23 cellular contexts compared by ENCODE assay signal in genomic region chr18:26862084-26862483, GRCh38. TPM values are rescaled to one million over a fixed set of nuclear protein-coding genes. Genes with fewer than 3 reads are reported as not detected.
"Had no signal": no experiment of that assay in that cellular context is flagged by ENCODE, and none has a peak within 500 bp of the region (broad histone marks: within the 10 kb centered on the region; RNA-seq: fewer than 3 reads in every experiment).

No MANE protein-coding gene starts in this region.

- H3K9me3 Mint-ChIP-seq: activated CD4-positive, alpha-beta memory T cell treated with anti-CD3 and anti-CD28 coated beads for 36 hours; activated CD4-positive, alpha-beta T cell treated with anti-CD3 and anti-CD28 coated beads, Interleukin-2, amount 10 ng/mL, durations not matched to agents 24 days and 14 days; activated naive CD4-positive, alpha-beta T cell treated with anti-CD3 and anti-CD28 coated beads, Interleukin-2, amount 10 ng/mL, durations not matched to agents 7 days and 5 days; activated T-helper 2 cell treated with anti-CD3 and anti-CD28 coated beads, Interferon-gamma antibody, Interleukin-2, Interleukin-4, amounts not matched to agents 10 μg/mL and 5 μg/mL and 100 μg/mL, durations not matched to agents 14 hours and 24 hours and 36 hours; T-helper 1 cell treated with Interleukin-12 subunit alpha and Interleukin-12 subunit beta and Interleukin-4 antibody, amounts not matched to agents 30 μg/mL and 1 μg/mL, for 36 hours; WTC11 had no signal

- H3K4me3 Mint-ChIP-seq: activated CD4-positive, alpha-beta memory T cell treated with anti-CD3 and anti-CD28 coated beads for 36 hours; activated CD4-positive, alpha-beta T cell treated with anti-CD3 and anti-CD28 coated beads, Interleukin-2, amount 10 ng/mL, durations not matched to agents 24 days and 14 days; activated naive CD4-positive, alpha-beta T cell treated with anti-CD3 and anti-CD28 coated beads, Interleukin-2, amount 10 ng/mL, durations not matched to agents 7 days and 5 days; activated naive CD8-positive, alpha-beta T cell treated with anti-CD3 and anti-CD28 coated beads for 36 hours; T-helper 1 cell treated with Interleukin-12 subunit alpha and Interleukin-12 subunit beta and Interleukin-4 antibody, amounts not matched to agents 30 μg/mL and 1 μg/mL, for 36 hours had no signal

- H3K27ac Mint-ChIP-seq: activated CD4-positive, alpha-beta memory T cell treated with anti-CD3 and anti-CD28 coated beads for 36 hours; activated CD4-positive, alpha-beta T cell treated with anti-CD3 and anti-CD28 coated beads, Interleukin-2, amount 10 ng/mL, durations not matched to agents 24 days and 14 days; activated naive CD4-positive, alpha-beta T cell treated with anti-CD3 and anti-CD28 coated beads, Interleukin-2, amount 10 ng/mL, durations not matched to agents 7 days and 5 days; activated naive CD8-positive, alpha-beta T cell treated with anti-CD3 and anti-CD28 coated beads for 36 hours; activated T-helper 2 cell treated with anti-CD3 and anti-CD28 coated beads, Interferon-gamma antibody, Interleukin-2, Interleukin-4, amounts not matched to agents 10 μg/mL and 5 μg/mL and 100 μg/mL, durations not matched to agents 14 hours and 24 hours and 36 hours; T-helper 1 cell treated with Interleukin-12 subunit alpha and Interleukin-12 subunit beta and Interleukin-4 antibody, amounts not matched to agents 30 μg/mL and 1 μg/mL, for 36 hours; WTC11 had no signal

- H3K4me1 Mint-ChIP-seq: activated CD4-positive, alpha-beta T cell treated with anti-CD3 and anti-CD28 coated beads, Interleukin-2, amount 10 ng/mL, durations not matched to agents 24 days and 14 days; activated naive CD4-positive, alpha-beta T cell treated with anti-CD3 and anti-CD28 coated beads, Interleukin-2, amount 10 ng/mL, durations not matched to agents 7 days and 5 days; activated naive CD8-positive, alpha-beta T cell treated with anti-CD3 and anti-CD28 coated beads for 36 hours had no signal

- H3K36me3 Mint-ChIP-seq: activated CD4-positive, alpha-beta memory T cell treated with anti-CD3 and anti-CD28 coated beads for 36 hours; activated naive CD4-positive, alpha-beta T cell treated with anti-CD3 and anti-CD28 coated beads, Interleukin-2, amount 10 ng/mL, durations not matched to agents 7 days and 5 days; activated naive CD8-positive, alpha-beta T cell treated with anti-CD3 and anti-CD28 coated beads for 36 hours; WTC11 had no signal

- DNase-seq: activated CD4-positive, alpha-beta memory T cell treated with anti-CD3 and anti-CD28 coated beads for 36 hours; activated CD4-positive, alpha-beta T cell treated with anti-CD3 and anti-CD28 coated beads, Interleukin-2, amount 10 ng/mL, durations not matched to agents 24 days and 14 days; activated CD4-positive, CD25-positive, alpha-beta regulatory T cell treated with anti-CD3 and anti-CD28 coated beads, Interleukin-2, amount 50 U/mL, for 72 hours; activated gamma-delta T cell treated with Interleukin-2 at 50 U/mL for 16 hours; activated naive CD4-positive, alpha-beta T cell treated with anti-CD3 and anti-CD28 coated beads, Interleukin-2, amount 10 ng/mL, durations not matched to agents 7 days and 5 days; activated naive CD8-positive, alpha-beta T cell treated with anti-CD3 and anti-CD28 coated beads for 36 hours; activated T-cell treated with anti-CD3 and anti-CD28 coated beads for 4 hours; activated T-cell treated with anti-CD3 and anti-CD28 coated beads, Interleukin-2, amount 50 U/mL, for 48 hours; Karpas-422; MM.1S; NCI-H1105 treated with DMSO at 0.1 percent for 48 hours; NCI-H1436 treated with DMSO at 0.1 percent for 48 hours; NCI-H187; NCI-H2081 treated with DMSO at 0.1 percent for 48 hours; NCI-H446; NCI-H524; PC-3; SHP77 treated with DMSO at 0.1 percent for 48 hours had no signal

- ATAC-seq: PC-3, WTC11 had no signal

RNA-seq across cellular contexts. Expression of gene AQP4, which starts 3.4 kb away (rescaled TPM):
- total RNA-seq: activated CD4-positive, alpha-beta memory T cell treated with anti-CD3 and anti-CD28 coated beads for 36 hours; activated CD4-positive, alpha-beta T cell treated with anti-CD3 and anti-CD28 coated beads, Interleukin-2, amount 10 ng/mL, durations not matched to agents 24 days and 14 days; activated CD8-positive, alpha-beta memory T cell treated with anti-CD3 and anti-CD28 coated beads for 36 hours; activated naive CD8-positive, alpha-beta T cell treated with anti-CD3 and anti-CD28 coated beads for 36 hours; activated T-helper 2 cell treated with anti-CD3 and anti-CD28 coated beads, Interferon-gamma antibody, Interleukin-2, Interleukin-4, amounts not matched to agents 10 μg/mL and 5 μg/mL and 100 μg/mL, durations not matched to agents 14 hours and 24 hours and 36 hours; PC-3; SK-MEL-5 had no signal
